ENCODE assay signal across 1 cellular context in genomic region chr1:56516539-56517252, GRCh38.
A peak's percentile ranks its signal among the peaks of the same experiment; 100 is the strongest.
TF ChIP-seq lines count a peak whose summit lies in the region.

No MANE protein-coding gene starts in this region.

TF ChIP-seq in GM12878, 131 proteins besides CTCF, POLR2A, EP300 and RAD21 (continued from another document):
- TF ChIP-seq PAX5 (IDR thresholded peaks at IDR 0.05; ENCODE audit: borderline replicate concordance, low read depth, low read length) = no peak
- TF ChIP-seq ATF7 (IDR thresholded peaks at IDR 0.05; ENCODE audit: low read depth) = 0 out of 2 replicates have a peak, but pooled peaks have one; percentile 57
- TF ChIP-seq TCF7 (IDR thresholded peaks at IDR 0.05; ENCODE audit: borderline replicate concordance) = no peak
- no peak for TF ChIP-seq MYC (IDR thresholded peaks at IDR 0.05; ENCODE audit: insufficient read depth, insufficient read length, insufficient replicate concordance, low read length, severe bottlenecking)
- TF ChIP-seq ETV6 (conservative IDR thresholded peaks at IDR 0.05 in 1 of 2, IDR thresholded peaks at IDR 0.05 in 1 of 2; ENCODE audit: borderline replicate concordance in 1 of 2, low read depth in 1 of 2) = peak in 1 of 2 experiments; percentile 29; a peak in 1 of 4 replicates
- peak; percentile 69 for TF ChIP-seq RELB (IDR thresholded peaks at IDR 0.05; ENCODE audit: low read depth)
- TF ChIP-seq GATAD2B (conservative IDR thresholded peaks at IDR 0.05; ENCODE audit: low read depth) = no peak
- no peak for TF ChIP-seq SMAD1 (IDR thresholded peaks at IDR 0.05; ENCODE audit: low read depth, partially characterized antibody)
- no peak for TF ChIP-seq PRDM15 (CRISPR knock-in tag; IDR thresholded peaks at IDR 0.05)
- no peak for TF ChIP-seq EGR1 (IDR thresholded peaks at IDR 0.05; ENCODE audit: borderline replicate concordance in 1 of 2, low read depth in 2 of 2, low read length in 2 of 2)
- TF ChIP-seq YY1 (IDR thresholded peaks at IDR 0.05; ENCODE audit: low read depth, low read length) = no peak
- TF ChIP-seq, protein P1, sequence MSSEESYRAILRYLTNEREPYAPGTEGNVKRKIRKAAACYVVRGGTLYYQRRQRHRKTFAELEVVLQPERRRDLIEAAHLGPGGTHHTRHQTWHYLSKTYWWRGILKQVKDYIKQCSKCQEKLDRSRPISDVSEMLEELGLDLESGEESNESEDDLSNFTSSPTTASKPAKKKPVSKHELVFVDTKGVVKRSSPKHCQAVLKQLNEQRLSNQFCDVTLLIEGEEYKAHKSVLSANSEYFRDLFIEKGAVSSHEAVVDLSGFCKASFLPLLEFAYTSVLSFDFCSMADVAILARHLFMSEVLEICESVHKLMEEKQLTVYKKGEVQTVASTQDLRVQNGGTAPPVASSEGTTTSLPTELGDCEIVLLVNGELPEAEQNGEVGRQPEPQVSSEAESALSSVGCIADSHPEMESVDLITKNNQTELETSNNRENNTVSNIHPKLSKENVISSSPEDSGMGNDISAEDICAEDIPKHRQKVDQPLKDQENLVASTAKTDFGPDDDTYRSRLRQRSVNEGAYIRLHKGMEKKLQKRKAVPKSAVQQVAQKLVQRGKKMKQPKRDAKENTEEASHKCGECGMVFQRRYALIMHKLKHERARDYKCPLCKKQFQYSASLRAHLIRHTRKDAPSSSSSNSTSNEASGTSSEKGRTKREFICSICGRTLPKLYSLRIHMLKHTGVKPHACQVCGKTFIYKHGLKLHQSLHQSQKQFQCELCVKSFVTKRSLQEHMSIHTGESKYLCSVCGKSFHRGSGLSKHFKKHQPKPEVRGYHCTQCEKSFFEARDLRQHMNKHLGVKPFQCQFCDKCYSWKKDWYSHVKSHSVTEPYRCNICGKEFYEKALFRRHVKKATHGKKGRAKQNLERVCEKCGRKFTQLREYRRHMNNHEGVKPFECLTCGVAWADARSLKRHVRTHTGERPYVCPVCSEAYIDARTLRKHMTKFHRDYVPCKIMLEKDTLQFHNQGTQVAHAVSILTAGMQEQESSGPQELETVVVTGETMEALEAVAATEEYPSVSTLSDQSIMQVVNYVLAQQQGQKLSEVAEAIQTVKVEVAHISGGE (CRISPR knock-in tag; IDR thresholded peaks at IDR 0.05) = no peak
- TF ChIP-seq BMI1 (IDR thresholded peaks at IDR 0.05; ENCODE audit: borderline replicate concordance) = no peak
- TF ChIP-seq IKZF2 (IDR thresholded peaks at IDR 0.05) = peak; percentile 58 to 59; a peak in 3 of 4 replicates
- TF ChIP-seq RUNX3 (IDR thresholded peaks at IDR 0.05; ENCODE audit: low read length) = peak; percentile 86
- no peak for TF ChIP-seq CBX3 (IDR thresholded peaks at IDR 0.05; ENCODE audit: borderline replicate concordance, low read depth)
- TF ChIP-seq ATF2 (IDR thresholded peaks at IDR 0.05; ENCODE audit: low read length) = peak; percentile 19; the same call in 1 of the 2 replicates
- TF ChIP-seq RCOR1 (conservative IDR thresholded peaks at IDR 0.05; ENCODE audit: low read depth, low read length) = peak; percentile 43; the same call in 1 of the 2 replicates
- no peak for TF ChIP-seq TARDBP (IDR thresholded peaks at IDR 0.05; ENCODE audit: borderline replicate concordance)
- no peak for TF ChIP-seq NRF1 (conservative IDR thresholded peaks at IDR 0.05; ENCODE audit: low read depth, low read length)
- TF ChIP-seq E4F1 (IDR thresholded peaks at IDR 0.05; ENCODE audit: borderline replicate concordance, partially characterized antibody) = no peak
- no peak for TF ChIP-seq SREBF2 (IDR thresholded peaks at IDR 0.05; ENCODE audit: low read length)
- TF ChIP-seq HDGF (IDR thresholded peaks at IDR 0.05) = peak; percentile 62; the same call in 1 of the 2 replicates
- no peak for TF ChIP-seq STAT1 (conservative IDR thresholded peaks at IDR 0.05)
- TF ChIP-seq GABPA (IDR thresholded peaks at IDR 0.05; ENCODE audit: low read depth) = no peak
- TF ChIP-seq MEF2B (IDR thresholded peaks at IDR 0.05; ENCODE audit: partially characterized antibody, poor library complexity, severe bottlenecking) = no peak
TF ChIP-seq in GM12878: peak in this region for 22.
